Comparison of ENCODE assay signal across 12 cellular contexts in the genomic region with DNA sequence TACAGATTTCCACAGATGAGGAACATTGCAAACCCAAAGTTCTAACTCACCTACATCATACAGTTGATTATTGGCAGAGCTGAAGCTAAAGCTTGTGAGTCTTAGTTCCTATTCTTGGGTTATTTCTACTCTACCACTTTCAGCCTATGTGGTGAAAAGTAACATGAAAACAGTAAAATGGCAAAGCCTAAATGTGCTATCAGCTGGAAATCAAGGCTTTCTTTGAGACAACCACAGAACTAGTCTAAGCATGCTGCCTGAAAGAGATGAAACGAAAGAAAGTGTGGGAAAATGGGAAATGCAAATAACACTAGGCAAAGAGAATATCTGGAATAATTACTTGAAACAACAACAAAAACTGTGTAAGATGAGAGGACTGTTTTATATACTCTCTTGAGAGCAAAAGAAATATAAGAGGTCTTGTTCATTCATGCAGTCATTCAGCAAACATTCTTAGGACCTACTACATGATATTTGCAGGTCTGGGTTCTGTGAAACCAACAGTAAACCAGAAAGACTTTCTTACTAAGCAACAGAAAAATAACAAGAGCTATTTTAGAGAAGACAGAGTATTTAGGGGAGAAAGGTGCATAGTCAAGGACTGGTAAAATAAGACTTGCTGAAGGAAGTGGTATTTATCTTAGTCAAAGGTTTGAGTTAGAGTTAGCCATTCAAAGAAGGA.
A peak's percentile ranks its signal among the peaks of the same experiment; 100 is the strongest.
DNase-seq lines count a peak whose midpoint lies in the region; ATAC-seq, FAIRE-seq and TF ChIP-seq lines count a peak whose summit lies in the region.
"Had no signal": no experiment of that assay in that cellular context is flagged by ENCODE, and none has a peak within 500 bp of the region (broad histone marks: within the 10 kb centered on the region; RNA-seq: fewer than 3 reads in every experiment).

No MANE protein-coding gene starts in this region.

- H3K4me1 ChIP-seq in GM12878 (ENCODE audit: control insufficient read depth, insufficient read depth, low read length) (no peaks in the 10 kb centered on the region; the same call in 1 of the 2 replicates), body of pancreas (no peaks in the 10 kb centered on the region)

- H3K27me3 ChIP-seq in GM12878 (replicated peaks in 1 of 2; ENCODE audit: control insufficient read depth in 2 of 2, insufficient read depth in 2 of 2, low read length in 1 of 2) (no peaks in the 10 kb centered on the region), body of pancreas (no peaks in the 10 kb centered on the region)
- H3K27me3 ChIP-seq: brain microvascular endothelial cell had no signal

- 0 out of 4 replicates have a peak, but pooled peaks have one; percentile 26 to 46 for TF ChIP-seq EP300 in GM12878 (IDR thresholded peaks at IDR 0.05; ENCODE audit: borderline replicate concordance in 1 of 2, control insufficient read depth in 1 of 2, low read depth in 2 of 2, low read length in 2 of 2)

- TF ChIP-seq CTCF in GM12878 (IDR thresholded peaks at IDR 0.05 in 2 of 3, conservative IDR thresholded peaks at IDR 0.05 in 1 of 3; ENCODE audit: control insufficient read depth in 2 of 3, extremely low read depth in 1 of 3, insufficient read depth in 1 of 3, low read depth in 3 of 3, low read length in 3 of 3) (no peak), body of pancreas (IDR thresholded peaks at IDR 0.05) (no peak)

- H3K27ac ChIP-seq in GM12878 (ENCODE audit: control insufficient read depth, insufficient read depth) (peak overlapping the region; percentile 6; the same call in 1 of the 2 replicates), body of pancreas (no peak overlapping the region)
- H3K27ac ChIP-seq: brain microvascular endothelial cell had no signal

- H3K4me2 ChIP-seq in GM12878 (ENCODE audit: control insufficient read depth, insufficient read depth) = no peak overlapping the region

- intact Hi-C loops in GM12878 (cut with micrococcal nuclease; ENCODE audit: unreplicated experiment) = loop anchor here (10.0 kb wide), 1 partner anchor 276 kb away; no protein-coding TSS in a partner anchor
- intact Hi-C loops in body of pancreas (cut with DNase I) = no loop called here

- H4K20me1 ChIP-seq in GM12878 (ENCODE audit: control insufficient read depth, insufficient read depth) = no peaks in the 10 kb centered on the region

- CTCF ChIA-PET in GM12878 (lab: Yijun Ruan, JAX) = no interaction called here

- in situ Hi-C loops in GM12878 (cut with MboI) = no loop called here

- peak; percentile 57 for FAIRE-seq in GM12878 (lab: Jason Lieb, UNC)

- no peak overlapping the region for H3K9ac ChIP-seq in GM12878 (ENCODE audit: control insufficient read depth, insufficient read depth, low read length)

- POLR2A ChIA-PET in GM12878 (lab: Charles Lee) = no interaction called here

- BruUV-seq in GM12878 (replicated peaks; lab: Mats Ljungman, UMichigan) = no TSS peak

- SMC1A ChIA-PET in GM12878 (lab: Charles Lee; ENCODE audit: uncharacterized antibody, unreplicated experiment) = interaction anchor here (1.1 kb wide), 1 partner anchor 27 kb away, joined by 3 read pairs; no protein-coding TSS in a partner anchor

- H3K4me3 ChIP-seq in GM12878 (no peak overlapping the region), body of pancreas (no peak overlapping the region)

- TF ChIP-seq POLR2A in GM12878 (IDR thresholded peaks at IDR 0.05; ENCODE audit: low read depth, low read length) (no peak), body of pancreas (IDR thresholded peaks at IDR 0.05) (no peak)

- H3K9me3 ChIP-seq in GM12878 (replicated peaks; ENCODE audit: control insufficient read depth, insufficient read depth, low read length) = no peaks in the 10 kb centered on the region; the same call in 1 of the 3 replicates
- H3K9me3 ChIP-seq in body of pancreas = no peaks in the 10 kb centered on the region

- RAD21 ChIA-PET in GM12878 (lab: Charles Lee; ENCODE audit: unreplicated experiment) = no interaction called here

- ATAC-seq in GM19023 (IDR thresholded peaks at IDR 0.05; ENCODE audit: unreplicated experiment) = peak; percentile 69
- peak; percentile 86 for ATAC-seq in GM21723 (IDR thresholded peaks at IDR 0.05; ENCODE audit: unreplicated experiment)
- peak; percentile 74 for ATAC-seq in HG03066 (IDR thresholded peaks at IDR 0.05; ENCODE audit: low read depth, unreplicated experiment)
- peak; percentile 91 for ATAC-seq in GM12878
- ATAC-seq in body of pancreas = no peak

- 0% methylated on average over 1 of the region's 1 CpG for WGBS in GM12878 (ENCODE audit: insufficient coverage, insufficient replicate concordance, low lambda C conversion rate, missing lambda C conversion rate)
- WGBS in body of pancreas, 2 donors = 64 to 70% methylated on average over 1 of the region's 1 CpG

- DNase-seq in GM12878 (ENCODE audit: low read depth, low spot score) (peak; percentile 69), body of pancreas (no peak), Ammon's horn (ENCODE audit: low spot score) (no peak), NCI-H146 treated with DMSO at 0.1 percent for 48 hours (lab: John Stamatoyannopoulos, UW; ENCODE audit: unreplicated experiment) (no peak), Kasumi-1 (lab: John Stamatoyannopoulos, UW) (no peak)
- DNase-seq: activated CD4-positive, alpha-beta T cell treated with anti-CD3 and anti-CD28 coated beads, Interleukin-2, amount 50 U/mL, for 48 hours; activated effector memory CD4-positive, alpha-beta T cell treated with Interleukin-2 at 50 U/mL for 16 hours; brain microvascular endothelial cell; NCI-H524 had no signal

- no peaks in the 10 kb centered on the region for H3K36me3 ChIP-seq in GM12878 (ENCODE audit: control insufficient read depth in 2 of 2, insufficient read depth in 2 of 2, low read length in 1 of 2)
- no peaks in the 10 kb centered on the region for H3K36me3 ChIP-seq in body of pancreas (replicated peaks in 1 of 2; ENCODE audit: insufficient read depth in 1 of 2, low read depth in 2 of 2)
- H3K36me3 ChIP-seq: brain microvascular endothelial cell had no signal

- no peak for TF ChIP-seq RAD21 in GM12878 (IDR thresholded peaks at IDR 0.05; ENCODE audit: insufficient read depth, low read depth, low read length)

- H3K79me2 ChIP-seq in GM12878 (ENCODE audit: control insufficient read depth, insufficient read depth, low read length) = no peaks in the 10 kb centered on the region

- no peak overlapping the region for H2AFZ ChIP-seq in GM12878 (ENCODE audit: control insufficient read depth, low read depth, low read length)

TF ChIP-seq in GM12878, 131 proteins besides CTCF, POLR2A, EP300 and RAD21 (continues in another document):
- TF ChIP-seq, protein P1, sequence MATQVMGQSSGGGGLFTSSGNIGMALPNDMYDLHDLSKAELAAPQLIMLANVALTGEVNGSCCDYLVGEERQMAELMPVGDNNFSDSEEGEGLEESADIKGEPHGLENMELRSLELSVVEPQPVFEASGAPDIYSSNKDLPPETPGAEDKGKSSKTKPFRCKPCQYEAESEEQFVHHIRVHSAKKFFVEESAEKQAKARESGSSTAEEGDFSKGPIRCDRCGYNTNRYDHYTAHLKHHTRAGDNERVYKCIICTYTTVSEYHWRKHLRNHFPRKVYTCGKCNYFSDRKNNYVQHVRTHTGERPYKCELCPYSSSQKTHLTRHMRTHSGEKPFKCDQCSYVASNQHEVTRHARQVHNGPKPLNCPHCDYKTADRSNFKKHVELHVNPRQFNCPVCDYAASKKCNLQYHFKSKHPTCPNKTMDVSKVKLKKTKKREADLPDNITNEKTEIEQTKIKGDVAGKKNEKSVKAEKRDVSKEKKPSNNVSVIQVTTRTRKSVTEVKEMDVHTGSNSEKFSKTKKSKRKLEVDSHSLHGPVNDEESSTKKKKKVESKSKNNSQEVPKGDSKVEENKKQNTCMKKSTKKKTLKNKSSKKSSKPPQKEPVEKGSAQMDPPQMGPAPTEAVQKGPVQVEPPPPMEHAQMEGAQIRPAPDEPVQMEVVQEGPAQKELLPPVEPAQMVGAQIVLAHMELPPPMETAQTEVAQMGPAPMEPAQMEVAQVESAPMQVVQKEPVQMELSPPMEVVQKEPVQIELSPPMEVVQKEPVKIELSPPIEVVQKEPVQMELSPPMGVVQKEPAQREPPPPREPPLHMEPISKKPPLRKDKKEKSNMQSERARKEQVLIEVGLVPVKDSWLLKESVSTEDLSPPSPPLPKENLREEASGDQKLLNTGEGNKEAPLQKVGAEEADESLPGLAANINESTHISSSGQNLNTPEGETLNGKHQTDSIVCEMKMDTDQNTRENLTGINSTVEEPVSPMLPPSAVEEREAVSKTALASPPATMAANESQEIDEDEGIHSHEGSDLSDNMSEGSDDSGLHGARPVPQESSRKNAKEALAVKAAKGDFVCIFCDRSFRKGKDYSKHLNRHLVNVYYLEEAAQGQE (IDR thresholded peaks at IDR 0.05; ENCODE audit: low read depth, low read length) = no peak
- TF ChIP-seq JUND (IDR thresholded peaks at IDR 0.05; ENCODE audit: low read depth, low read length) (no peak), IKZF2 (IDR thresholded peaks at IDR 0.05) (peak; percentile 73 to 81), EED (IDR thresholded peaks at IDR 0.05; ENCODE audit: low read depth) (0 out of 2 replicates have a peak, but pooled peaks have one; percentile 38), ETV6 (conservative IDR thresholded peaks at IDR 0.05 in 1 of 2, IDR thresholded peaks at IDR 0.05 in 1 of 2; ENCODE audit: borderline replicate concordance in 1 of 2, low read depth in 1 of 2) (0 out of 4 replicates have a peak, but pooled peaks of 1 of the 2 experiments have one; percentile 14), BCL11A (IDR thresholded peaks at IDR 0.05; ENCODE audit: low read depth, low read length) (peak; percentile 58; the same call in 1 of the 2 replicates), RUNX3 (IDR thresholded peaks at IDR 0.05; ENCODE audit: low read length) (peak; percentile 93), CREM (IDR thresholded peaks at IDR 0.05; ENCODE audit: low read depth) (0 out of 2 replicates have a peak, but pooled peaks have one; percentile 13), IRF4 (IDR thresholded peaks at IDR 0.05; ENCODE audit: low read depth, low read length) (peak; percentile 47; the same call in 1 of the 2 replicates), POU2F2 (IDR thresholded peaks at IDR 0.05; ENCODE audit: borderline replicate concordance, low read depth, low read length) (0 out of 3 replicates have a peak, but pooled peaks have one; percentile 46)
- TF ChIP-seq, protein P2, sequence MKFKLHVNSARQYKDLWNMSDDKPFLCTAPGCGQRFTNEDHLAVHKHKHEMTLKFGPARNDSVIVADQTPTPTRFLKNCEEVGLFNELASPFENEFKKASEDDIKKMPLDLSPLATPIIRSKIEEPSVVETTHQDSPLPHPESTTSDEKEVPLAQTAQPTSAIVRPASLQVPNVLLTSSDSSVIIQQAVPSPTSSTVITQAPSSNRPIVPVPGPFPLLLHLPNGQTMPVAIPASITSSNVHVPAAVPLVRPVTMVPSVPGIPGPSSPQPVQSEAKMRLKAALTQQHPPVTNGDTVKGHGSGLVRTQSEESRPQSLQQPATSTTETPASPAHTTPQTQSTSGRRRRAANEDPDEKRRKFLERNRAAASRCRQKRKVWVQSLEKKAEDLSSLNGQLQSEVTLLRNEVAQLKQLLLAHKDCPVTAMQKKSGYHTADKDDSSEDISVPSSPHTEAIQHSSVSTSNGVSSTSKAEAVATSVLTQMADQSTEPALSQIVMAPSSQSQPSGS (IDR thresholded peaks at IDR 0.05; ENCODE audit: low read length) = peak; percentile 30; the same call in 1 of the 2 replicates
